In the genomic region with DNA sequence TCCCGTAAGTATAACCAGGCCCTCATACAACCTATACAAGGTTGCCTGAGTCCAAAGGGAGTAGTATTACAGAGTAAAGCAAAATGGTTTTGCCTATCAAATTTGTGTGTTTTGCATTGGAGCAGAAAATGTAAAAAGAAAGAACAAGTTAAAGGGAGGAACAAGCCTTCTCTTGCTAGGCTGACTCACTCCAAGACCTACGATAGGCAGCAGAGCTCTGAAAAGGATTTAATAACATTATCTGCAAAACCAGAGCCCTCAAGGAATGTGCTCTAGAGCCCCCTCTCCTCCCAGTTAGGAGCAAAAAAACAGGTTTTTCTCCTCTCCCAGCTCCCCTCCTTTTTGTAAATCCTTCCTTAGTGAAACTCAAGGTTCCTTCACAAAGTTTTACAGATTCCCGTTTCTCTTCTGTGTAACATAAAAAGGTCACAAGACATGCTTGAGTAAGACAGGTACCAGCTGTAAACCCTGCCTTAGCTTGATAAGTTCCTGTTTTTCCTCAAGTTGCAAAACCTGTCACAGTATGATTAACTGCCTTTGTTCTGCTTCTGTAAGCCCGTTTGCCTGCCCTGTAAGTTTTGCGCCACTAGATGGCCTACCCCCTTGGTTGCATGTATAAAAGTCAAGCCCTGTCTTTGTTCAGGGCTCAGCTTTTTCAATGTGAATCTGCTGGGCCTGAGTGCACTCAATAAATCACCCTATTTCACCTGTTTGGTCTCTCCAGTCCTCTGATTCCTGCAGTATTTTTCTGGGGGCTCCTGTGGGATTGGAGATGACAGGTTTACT, we compare ENCODE assay signal across 1 cellular context.
TF ChIP-seq lines count a peak whose summit lies in the region.

No MANE protein-coding gene starts in this region.

TF ChIP-seq in GM23338, 12 proteins besides CTCF, POLR2A, EP300 and RAD21:
- TF ChIP-seq REST (IDR thresholded peaks at IDR 0.05; ENCODE audit: unreplicated experiment) (no peak), EZH2 (IDR thresholded peaks at IDR 0.05; ENCODE audit: low read depth, unreplicated experiment) (no peak), POLR2AphosphoS5 (IDR thresholded peaks at IDR 0.05; ENCODE audit: low read depth) (no peak), EZH2phosphoT487 (IDR thresholded peaks at IDR 0.05; ENCODE audit: unreplicated experiment) (no peak), ZNF114 (CRISPR knock-in tag; IDR thresholded peaks at IDR 0.05) (no peak), ZNF331 (CRISPR knock-in tag; IDR thresholded peaks at IDR 0.05; ENCODE audit: low read depth) (no peak), STAT1 (IDR thresholded peaks at IDR 0.05; ENCODE audit: unreplicated experiment) (no peak), NANOG (IDR thresholded peaks at IDR 0.05; ENCODE audit: borderline replicate concordance) (no peak), ZNF462 (CRISPR knock-in tag; IDR thresholded peaks at IDR 0.05) (no peak), CREB1 (CRISPR knock-in tag; IDR thresholded peaks at IDR 0.05; ENCODE audit: low read depth) (no peak), JUNB (IDR thresholded peaks at IDR 0.05; ENCODE audit: unreplicated experiment) (no peak)
- TF ChIP-seq, protein P1, sequence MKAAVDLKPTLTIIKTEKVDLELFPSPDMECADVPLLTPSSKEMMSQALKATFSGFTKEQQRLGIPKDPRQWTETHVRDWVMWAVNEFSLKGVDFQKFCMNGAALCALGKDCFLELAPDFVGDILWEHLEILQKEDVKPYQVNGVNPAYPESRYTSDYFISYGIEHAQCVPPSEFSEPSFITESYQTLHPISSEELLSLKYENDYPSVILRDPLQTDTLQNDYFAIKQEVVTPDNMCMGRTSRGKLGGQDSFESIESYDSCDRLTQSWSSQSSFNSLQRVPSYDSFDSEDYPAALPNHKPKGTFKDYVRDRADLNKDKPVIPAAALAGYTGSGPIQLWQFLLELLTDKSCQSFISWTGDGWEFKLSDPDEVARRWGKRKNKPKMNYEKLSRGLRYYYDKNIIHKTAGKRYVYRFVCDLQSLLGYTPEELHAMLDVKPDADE (IDR thresholded peaks at IDR 0.05): no peak
